Comparison of ENCODE assay signal across 9 cellular contexts in genomic region chr12:124466200-124467128, GRCh38.
DNase-seq lines count a peak whose midpoint lies in the region; ATAC-seq and TF ChIP-seq lines count a peak whose summit lies in the region.
"Had no signal": no experiment of that assay in that cellular context is flagged by ENCODE, and none has a peak within 500 bp of the region (broad histone marks: within the 10 kb centered on the region; RNA-seq: fewer than 3 reads in every experiment).

No MANE protein-coding gene starts in this region.

- TF ChIP-seq CTCF in fibroblast of mammary gland (conservative IDR thresholded peaks at IDR 0.05; ENCODE audit: control insufficient read depth, insufficient read depth, low read depth, low read length), result no peak

- peak; percentile 95 for ATAC-seq in GM21515 (IDR thresholded peaks at IDR 0.05; ENCODE audit: unreplicated experiment)

- DNase-seq in GDM1 (lab: John Stamatoyannopoulos, UW) (peak; percentile 86), Kasumi-1 (lab: John Stamatoyannopoulos, UW) (peak; percentile 94 to 97), fibroblast of mammary gland (ENCODE audit: low read depth) (peak; percentile 25), hippocampal formation (lab: John Stamatoyannopoulos, UW) (no peak), NCI-H2029 treated with DMSO at 0.1 percent for 48 hours (lab: John Stamatoyannopoulos, UW) (no peak)
- peak; percentile 82 to 85 for DNase-seq in activated CD4-positive, alpha-beta T cell treated with anti-CD3 and anti-CD28 coated beads, Interleukin-2, amount 50 U/mL, for 48 hours
- DNase-seq in stimulated activated CD4-positive, alpha-beta T cell treated with anti-CD3 and anti-CD28 coated beads, Interleukin-4, amount 100 ng/mL, for 1 hour, result peak; percentile 83

- H3K4me3 ChIP-seq in fibroblast of mammary gland (ENCODE audit: control insufficient read depth, low read depth, low read length), result no peak overlapping the region
- H3K4me3 ChIP-seq: ovary had no signal

Comparison
In these comparisons a context has a peak if more than half of its experiments do, and no peak if none do; other contexts are left out.
1. DNase-seq: peak in GDM1 (single experiment), Kasumi-1 (2 of 2), activated CD4-positive, alpha-beta T cell treated with anti-CD3 and anti-CD28 coated beads, Interleukin-2, amount 50 U/mL, for 48 hours (2 of 2), fibroblast of mammary gland (single experiment) and stimulated activated CD4-positive, alpha-beta T cell treated with anti-CD3 and anti-CD28 coated beads, Interleukin-4, amount 100 ng/mL, for 1 hour (single experiment); none in hippocampal formation (0 of 2) and NCI-H2029 treated with DMSO at 0.1 percent for 48 hours (single experiment).